Comparison of ENCODE assay signal across 13 cellular contexts in the genomic region with DNA sequence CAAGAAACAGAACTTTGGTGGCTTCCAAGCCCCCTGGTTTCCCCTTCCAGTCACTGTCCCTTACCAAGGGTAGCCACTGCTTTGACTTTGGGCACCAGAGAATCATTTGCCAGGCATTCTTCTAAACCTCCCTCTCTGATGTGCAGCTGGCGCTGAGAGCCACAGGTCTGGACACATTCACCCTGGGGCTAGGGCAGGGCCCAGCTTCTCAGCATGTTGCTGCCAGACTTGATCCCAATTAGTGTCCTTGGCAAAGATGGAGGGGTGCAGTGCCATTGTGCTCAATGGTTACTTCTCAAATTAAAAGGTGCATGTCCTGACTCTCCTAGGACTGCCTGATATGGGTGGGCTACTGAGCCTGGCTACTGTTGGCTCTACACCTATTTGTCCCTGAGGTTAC. TPM values are rescaled to one million over a fixed set of nuclear protein-coding genes. Genes with fewer than 3 reads are reported as not detected.
DNase-seq lines count a peak whose midpoint lies in the region; ATAC-seq and TF ChIP-seq lines count a peak whose summit lies in the region.
"Had no signal": no experiment of that assay in that cellular context is flagged by ENCODE, and none has a peak within 500 bp of the region (broad histone marks: within the 10 kb centered on the region; RNA-seq: fewer than 3 reads in every experiment).

No MANE protein-coding gene starts in this region.

- no peak for TF ChIP-seq CTCF in CD8-positive, alpha-beta T cell (IDR thresholded peaks at IDR 0.05)
- TF ChIP-seq CTCF in MM.1S (IDR thresholded peaks at IDR 0.05; ENCODE audit: low read length) (no peak), epithelial cell of esophagus (IDR thresholded peaks at IDR 0.05; ENCODE audit: insufficient read depth, low read depth, low read length, missing control alignments) (no peak), GM13976 (IDR thresholded peaks at IDR 0.05; ENCODE audit: borderline replicate concordance, control extremely low read depth, extremely low read depth, insufficient read depth, missing control alignments) (no peak)

- peaks cover 25% of the 10 kb centered on the region for H3K4me1 Mint-ChIP-seq in CD8-positive, alpha-beta T cell (ENCODE audit: low read depth)

- DNase-seq in CD8-positive, alpha-beta T cell: no peak
- no peak for DNase-seq in MM.1S
- peak; percentile 97 for DNase-seq in epithelial cell of esophagus (ENCODE audit: low read depth)
- DNase-seq in renal cortical epithelial cell (ENCODE audit: low read depth): peak; percentile 11
- no peak for DNase-seq in islet precursor cell
- DNase-seq in NCI-H2227 treated with DMSO at 0.1 percent for 48 hours (lab: John Stamatoyannopoulos, UW): no peak
- no peak for DNase-seq in GM13976 (ENCODE audit: low spot score)
- DNase-seq: NCI-H1436, NCI-H82 had no signal

- no peaks in the 10 kb centered on the region for H3K36me3 ChIP-seq in CD8-positive, alpha-beta T cell (ENCODE audit: insufficient read depth, low read length)
- H3K36me3 ChIP-seq in MM.1S (replicated peaks; ENCODE audit: insufficient read depth, low read length): no peaks in the 10 kb centered on the region
- H3K36me3 ChIP-seq: neutrophil had no signal

- no peaks in the 10 kb centered on the region for H4K20me1 ChIP-seq in MM.1S (ENCODE audit: insufficient read depth, low read length)

- no peak overlapping the region for H3K9ac ChIP-seq in MM.1S (ENCODE audit: low read length)

- H3K27me3 ChIP-seq in CD8-positive, alpha-beta T cell (ENCODE audit: insufficient read depth, low read length): no peaks in the 10 kb centered on the region
- no peaks in the 10 kb centered on the region for H3K27me3 ChIP-seq in MM.1S (replicated peaks; ENCODE audit: insufficient read depth, low read length)
- H3K27me3 ChIP-seq: neutrophil had no signal

- no peaks in the 10 kb centered on the region for H3K9me2 ChIP-seq in MM.1S (replicated peaks; ENCODE audit: insufficient read depth, low read length)

- H3K27ac ChIP-seq in CD8-positive, alpha-beta T cell (ENCODE audit: low read depth, low read length): no peak overlapping the region
- no peak overlapping the region for H3K27ac ChIP-seq in MM.1S (ENCODE audit: low read length)
- H3K27ac ChIP-seq: neutrophil had no signal

- peak overlapping the region; percentile 35; the same call in 1 of the 2 replicates for H3K4me2 ChIP-seq in MM.1S (ENCODE audit: low read depth, low read length)

- no peaks in the 10 kb centered on the region for H3K79me2 ChIP-seq in MM.1S (ENCODE audit: low read length)

- no peaks in the 10 kb centered on the region for H3K9me3 ChIP-seq in CD8-positive, alpha-beta T cell (ENCODE audit: low read length)
- no peaks in the 10 kb centered on the region for H3K9me3 ChIP-seq in MM.1S (replicated peaks; ENCODE audit: insufficient read depth, low read length)
- H3K9me3 ChIP-seq: Caco-2, neutrophil had no signal

- intact Hi-C loops in CD8-positive, alpha-beta T cell (cut with DNase I, micrococcal nuclease): loop anchor here in 1 of 2 experiments (5.0 kb wide), 1 partner anchor 77 kb away; a partner anchor contains a TSS

- POLR2A ChIA-PET in CD8-positive, alpha-beta T cell (lab: Charles Lee): no interaction called here

- no peaks in the 10 kb centered on the region for H3K9me3 Mint-ChIP-seq in CD8-positive, alpha-beta T cell

- no peaks in the 10 kb centered on the region for H3K27me3 Mint-ChIP-seq in CD8-positive, alpha-beta T cell (ENCODE audit: low read depth)

- peak overlapping the region; percentile 64 for H3K4me3 Mint-ChIP-seq in CD8-positive, alpha-beta T cell

- no peak for ATAC-seq in CD8-positive, alpha-beta T cell
- ATAC-seq in GM21825 (IDR thresholded peaks at IDR 0.05; ENCODE audit: unreplicated experiment): no peak

- no peak overlapping the region for H3K4me3 ChIP-seq in CD8-positive, alpha-beta T cell (ENCODE audit: low read depth, low read length)
- H3K4me3 ChIP-seq in MM.1S (ENCODE audit: low read length) (no peak overlapping the region), epithelial cell of esophagus (ENCODE audit: low read length) (no peak overlapping the region)

- in situ Hi-C loops in GM13976 (cut with MboI; ENCODE audit: low sequenced_read_pairs, unreplicated experiment): no loop called here

- no peaks in the 10 kb centered on the region for H3F3A ChIP-seq in MM.1S (ENCODE audit: insufficient read depth, low read length)

- H3K27ac Mint-ChIP-seq in CD8-positive, alpha-beta T cell: no peak overlapping the region

- H2AFZ ChIP-seq in MM.1S (ENCODE audit: low read length): peak overlapping the region; percentile 69

- peaks cover 17% of the 10 kb centered on the region for H3K4me1 ChIP-seq in CD8-positive, alpha-beta T cell (ENCODE audit: insufficient read depth, low read length)
- H3K4me1 ChIP-seq in MM.1S (ENCODE audit: low read length): peaks cover 5% of the 10 kb centered on the region

- H3K36me3 Mint-ChIP-seq in CD8-positive, alpha-beta T cell: no peaks in the 10 kb centered on the region

- CTCF ChIA-PET in CD8-positive, alpha-beta T cell (lab: Charles Lee): interaction anchor here (0.9 kb wide), 1 partner anchor 42 kb away, joined by 3 read pairs; no protein-coding TSS in a partner anchor

RNA-seq across cellular contexts. Expression of a gene that starts 7.6 kb away (rescaled TPM):
- total RNA-seq in CD8-positive, alpha-beta T cell: not detected
- total RNA-seq in renal cortical epithelial cell: 0.55 TPM in 1 of 2 replicates, not detected in the other
- total RNA-seq: HT1080 had no signal

RNA-seq across cellular contexts. Expression of a gene that starts 24.1 kb away (rescaled TPM):
- not detected for total RNA-seq in CD8-positive, alpha-beta T cell
- 0.10 TPM in 1 of 2 replicates, not detected in the other for total RNA-seq in renal cortical epithelial cell

Comparison
In these comparisons a context has a peak if more than half of its experiments do, and no peak if none do; other contexts are left out.
1. DNase-seq: peak in epithelial cell of esophagus (single experiment) and renal cortical epithelial cell (single experiment); none in CD8-positive, alpha-beta T cell (0 of 7), MM.1S (single experiment), islet precursor cell (single experiment), NCI-H2227 treated with DMSO at 0.1 percent for 48 hours (single experiment) and GM13976 (single experiment).